In the genomic region with DNA sequence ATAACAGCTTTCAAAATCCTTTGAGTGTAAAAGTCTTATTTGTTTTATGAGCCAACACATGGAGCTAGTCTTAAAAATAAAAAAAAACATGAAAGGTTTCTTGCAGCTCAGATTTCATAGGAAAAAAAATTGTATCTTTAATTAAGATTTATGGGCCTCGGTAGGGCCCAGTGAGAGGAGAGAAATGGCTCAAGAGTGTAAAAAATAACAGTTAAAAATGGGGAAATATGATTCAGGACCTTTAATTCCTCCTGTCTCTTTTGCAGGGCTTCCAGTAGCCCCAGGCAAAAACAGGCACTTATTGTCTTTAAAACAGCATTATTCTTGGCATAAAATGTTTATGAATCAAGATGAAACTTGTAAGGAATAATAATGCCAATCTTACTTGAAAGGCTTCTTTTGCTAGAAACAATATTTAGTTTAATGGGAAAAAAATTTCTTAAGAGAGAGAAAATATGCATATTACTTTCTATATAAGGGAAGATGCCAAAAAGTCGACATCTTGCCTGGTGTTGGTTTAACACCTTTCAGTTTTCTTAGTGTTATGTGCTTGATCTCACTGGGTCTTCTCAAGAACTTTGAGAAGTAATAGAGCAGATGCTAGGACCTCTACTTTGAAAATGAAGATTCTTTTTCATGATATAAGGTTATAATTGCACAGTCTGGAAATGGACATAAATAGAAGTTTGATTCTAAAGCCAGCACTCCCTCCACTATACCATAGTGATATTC, we compare ENCODE assay signal across 22 cellular contexts.
"Had no signal": no experiment of that assay in that cellular context is flagged by ENCODE, and none has a peak within 500 bp of the region (broad histone marks: within the 10 kb centered on the region; RNA-seq: fewer than 3 reads in every experiment).

No MANE protein-coding gene starts in this region.

- ATAC-seq: activated naive CD4-positive, alpha-beta T cell treated with anti-CD3 and anti-CD28 coated beads, Interleukin-2, amount 50 U/mL, for 72 hours; esophagus mucosa; gastrocnemius medialis; left ventricle myocardium superior; mucosa of descending colon had no signal

- H3K27me3 Mint-ChIP-seq: brain, memory B cell, naive B cell had no signal

- H3K27ac Mint-ChIP-seq: activated naive CD4-positive, alpha-beta T cell treated with anti-CD3 and anti-CD28 coated beads, Interleukin-2, amount 50 U/mL, for 72 hours; memory B cell; naive B cell; progenitor cell of endocrine pancreas had no signal

- H3K4me1 Mint-ChIP-seq: memory B cell, naive B cell had no signal

- DNase-seq: activated CD4-positive, alpha-beta T cell treated with anti-CD3 and anti-CD28 coated beads for 1 hour; activated T-cell treated with anti-CD3 and anti-CD28 coated beads, Interleukin-2, amount 50 U/mL, for 1 hour; aorta; caudate nucleus; dermis blood vessel endothelial cell; effector CD8-positive, alpha-beta T cell; gastrocnemius medialis; hippocampal formation; left ventricle myocardium superior; mucosa of descending colon; naive B cell; retina; spleen; stimulated activated CD4-positive, alpha-beta T cell treated with anti-CD3 and anti-CD28 coated beads, Interleukin-4, amount 100 ng/mL, for 24 hours; stimulated activated naive CD4-positive, alpha-beta T cell treated with Interleukin-2 at 50 U/mL for 16 hours; T-helper 9 cell; upper lobe of left lung had no signal

- H3K36me3 Mint-ChIP-seq: activated naive CD4-positive, alpha-beta T cell treated with anti-CD3 and anti-CD28 coated beads, Interleukin-2, amount 50 U/mL, for 72 hours; brain; memory B cell had no signal

- H3K9me3 Mint-ChIP-seq: naive B cell had no signal

- H3K4me3 Mint-ChIP-seq: brain, memory B cell, naive B cell had no signal
